20 cellular contexts compared by ENCODE assay signal in genomic region chr4:17635056-17635455, GRCh38. TPM values are rescaled to one million over a fixed set of nuclear protein-coding genes. Genes with fewer than 3 reads are reported as not detected.
A peak's percentile ranks its signal among the peaks of the same experiment; 100 is the strongest.
DNase-seq lines count a peak whose midpoint lies in the region; ATAC-seq and TF ChIP-seq lines count a peak whose summit lies in the region.
"Had no signal": no experiment of that assay in that cellular context is flagged by ENCODE, and none has a peak within 500 bp of the region (broad histone marks: within the 10 kb centered on the region; RNA-seq: fewer than 3 reads in every experiment).

No MANE protein-coding gene starts in this region.

- peaks cover under 1% of the 10 kb centered on the region for H3K79me2 ChIP-seq in osteoblast (ENCODE audit: insufficient read depth, low read length)

- H3K9me3 ChIP-seq in T-helper 17 cell (ENCODE audit: control insufficient read depth, low read length, poor library complexity, severe bottlenecking) (no peaks in the 10 kb centered on the region), osteoblast (ENCODE audit: low read depth, low read length) (no peaks in the 10 kb centered on the region)
- no peaks in the 10 kb centered on the region for H3K9me3 ChIP-seq in CD8-positive, alpha-beta T cell (ENCODE audit: low read length)

- peak overlapping the region; percentile 28 for H3K27ac Mint-ChIP-seq in activated T-cell treated with anti-CD3 and anti-CD28 coated beads, Interleukin-2, amount 50 U/mL, for 24 hours
- no peak overlapping the region for H3K27ac Mint-ChIP-seq in activated T-cell treated with anti-CD3 and anti-CD28 coated beads, Interleukin-2, amount 50 U/mL, for 72 hours
- peak overlapping the region; percentile 81 for H3K27ac Mint-ChIP-seq in T-helper 17 cell
- H3K27ac Mint-ChIP-seq in CD8-positive, alpha-beta T cell: no peak overlapping the region

- no peak for ATAC-seq in activated T-cell treated with anti-CD3 and anti-CD28 coated beads, Interleukin-2, amount 50 U/mL, for 72 hours (replicated peaks in 1 of 2)
- ATAC-seq in T-helper 17 cell: no peak
- ATAC-seq in CD8-positive, alpha-beta T cell: no peak
- ATAC-seq: GM12878 had no signal

- H3K27me3 ChIP-seq in osteoblast (ENCODE audit: insufficient read depth, low read length): no peaks in the 10 kb centered on the region
- H3K27me3 ChIP-seq in CD8-positive, alpha-beta T cell (ENCODE audit: insufficient read depth, low read length): no peaks in the 10 kb centered on the region

- no peaks in the 10 kb centered on the region for H3K27me3 Mint-ChIP-seq in activated T-cell treated with anti-CD3 and anti-CD28 coated beads, Interleukin-2, amount 50 U/mL, for 24 hours
- no peaks in the 10 kb centered on the region for H3K27me3 Mint-ChIP-seq in activated T-cell treated with anti-CD3 and anti-CD28 coated beads, Interleukin-2, amount 50 U/mL, for 72 hours (ENCODE audit: low read depth)
- no peaks in the 10 kb centered on the region for H3K27me3 Mint-ChIP-seq in T-helper 17 cell
- H3K27me3 Mint-ChIP-seq in CD8-positive, alpha-beta T cell (ENCODE audit: low read depth): no peaks in the 10 kb centered on the region

- no peak for TF ChIP-seq CTCF in osteoblast (IDR thresholded peaks at IDR 0.05; ENCODE audit: extremely low read depth, low read depth, low read length)
- no peak for TF ChIP-seq CTCF in CD8-positive, alpha-beta T cell (IDR thresholded peaks at IDR 0.05)

- H3K4me1 Mint-ChIP-seq in activated T-cell treated with anti-CD3 and anti-CD28 coated beads, Interleukin-2, amount 50 U/mL, for 24 hours (ENCODE audit: low read depth): peaks cover 2% of the 10 kb centered on the region
- H3K4me1 Mint-ChIP-seq in activated T-cell treated with anti-CD3 and anti-CD28 coated beads, Interleukin-2, amount 50 U/mL, for 72 hours (ENCODE audit: low read depth): no peaks in the 10 kb centered on the region
- H3K4me1 Mint-ChIP-seq in T-helper 17 cell: peaks cover 3% of the 10 kb centered on the region
- peaks cover 2% of the 10 kb centered on the region for H3K4me1 Mint-ChIP-seq in CD8-positive, alpha-beta T cell (ENCODE audit: low read depth)

- DNase-seq in activated T-cell treated with anti-CD3 and anti-CD28 coated beads, Interleukin-2, amount 50 U/mL, for 24 hours: no peak
- DNase-seq in activated T-cell treated with anti-CD3 and anti-CD28 coated beads, Interleukin-2, amount 50 U/mL, for 72 hours: no peak
- peak; percentile 63 for DNase-seq in KBM-7
- DNase-seq in T-helper 17 cell: no peak
- peak; percentile 85 for DNase-seq in osteoblast (ENCODE audit: insufficient read length, low spot score, missing footprints)
- no peak for DNase-seq in stimulated activated CD4-positive, alpha-beta T cell treated with anti-CD3 and anti-CD28 coated beads, Interleukin-4, amount 100 ng/mL, for 24 hours
- DNase-seq in hepatic stellate cell (ENCODE audit: low spot score): no peak
- DNase-seq in CD8-positive, alpha-beta T cell: no peak
- DNase-seq: DMS79, IMR-90, NCI-H1092, NCI-H1436, NCI-H1930, NCI-H2227 treated with DMSO at 0.1 percent for 48 hours, NCI-H510A, NCI-H748 treated with DMSO at 0.1 percent for 48 hours, SHP77 treated with DMSO at 0.1 percent for 48 hours had no signal

- peaks cover 42% of the 10 kb centered on the region for H3K36me3 ChIP-seq in osteoblast (ENCODE audit: insufficient read depth, low read length)
- H3K36me3 ChIP-seq in CD8-positive, alpha-beta T cell (ENCODE audit: insufficient read depth, low read length): peaks cover 8% of the 10 kb centered on the region

- no peak overlapping the region for H3K4me3 ChIP-seq in osteoblast (ENCODE audit: insufficient read depth, low read length)
- H3K4me3 ChIP-seq in CD8-positive, alpha-beta T cell (ENCODE audit: low read depth, low read length): no peak overlapping the region
- H3K4me3 ChIP-seq: GM12878 had no signal

- POLR2A ChIA-PET in CD8-positive, alpha-beta T cell (lab: Charles Lee): no interaction called here

- H3K4me1 ChIP-seq in osteoblast (ENCODE audit: insufficient read depth, low read length): no peaks in the 10 kb centered on the region
- H3K4me1 ChIP-seq in CD8-positive, alpha-beta T cell (ENCODE audit: insufficient read depth, low read length): no peaks in the 10 kb centered on the region

- no peak overlapping the region for H2AFZ ChIP-seq in osteoblast (ENCODE audit: low read length)

- H3K36me3 Mint-ChIP-seq in activated T-cell treated with anti-CD3 and anti-CD28 coated beads, Interleukin-2, amount 50 U/mL, for 24 hours (ENCODE audit: low read depth): peaks cover 91% of the 10 kb centered on the region
- peaks cover 2 to 7% of the 10 kb centered on the region in 2 donors for H3K36me3 Mint-ChIP-seq in activated T-cell treated with anti-CD3 and anti-CD28 coated beads, Interleukin-2, amount 50 U/mL, for 72 hours (ENCODE audit: insufficient read depth in 2 of 2)
- H3K36me3 Mint-ChIP-seq in T-helper 17 cell (ENCODE audit: low read depth): peaks cover 2% of the 10 kb centered on the region
- H3K36me3 Mint-ChIP-seq in CD8-positive, alpha-beta T cell: peaks cover 47% of the 10 kb centered on the region

- peaks cover 8% of the 10 kb centered on the region for H4K20me1 ChIP-seq in osteoblast (ENCODE audit: insufficient read depth, low read length)

- H3K27ac ChIP-seq in osteoblast (ENCODE audit: low read depth, low read length): no peak overlapping the region
- H3K27ac ChIP-seq in CD8-positive, alpha-beta T cell (ENCODE audit: low read depth, low read length): no peak overlapping the region
- H3K27ac ChIP-seq: C4-2B, RWPE1 had no signal

- no peaks in the 10 kb centered on the region for H3K9me3 Mint-ChIP-seq in activated T-cell treated with anti-CD3 and anti-CD28 coated beads, Interleukin-2, amount 50 U/mL, for 24 hours
- no peaks in the 10 kb centered on the region for H3K9me3 Mint-ChIP-seq in activated T-cell treated with anti-CD3 and anti-CD28 coated beads, Interleukin-2, amount 50 U/mL, for 72 hours
- no peaks in the 10 kb centered on the region for H3K9me3 Mint-ChIP-seq in CD8-positive, alpha-beta T cell

- no peak overlapping the region for H3K4me2 ChIP-seq in osteoblast (ENCODE audit: insufficient read depth, low read length)

- in situ Hi-C loops in KBM-7 (cut with MboI; ENCODE audit: low pct_unique_long_range_greater_than_20kb, low sequenced_read_pairs): no loop called here

- H3K4me3 Mint-ChIP-seq in activated T-cell treated with anti-CD3 and anti-CD28 coated beads, Interleukin-2, amount 50 U/mL, for 24 hours: no peak overlapping the region
- no peak overlapping the region for H3K4me3 Mint-ChIP-seq in activated T-cell treated with anti-CD3 and anti-CD28 coated beads, Interleukin-2, amount 50 U/mL, for 72 hours
- no peak overlapping the region for H3K4me3 Mint-ChIP-seq in T-helper 17 cell
- no peak overlapping the region for H3K4me3 Mint-ChIP-seq in CD8-positive, alpha-beta T cell

- CTCF ChIA-PET in CD8-positive, alpha-beta T cell (lab: Charles Lee): interaction anchor here (2.5 to 4.0 kb wide), 2 partner anchors 22 to 87 kb away, joined by 10 to 45 read pairs; no protein-coding TSS in a partner anchor

- intact Hi-C loops in CD8-positive, alpha-beta T cell (cut with DNase I, micrococcal nuclease): loop anchor here (2.0 to 5.0 kb wide), 3 partner anchors 20 to 957 kb away; partner anchors contain the start of gene MED28 (in 1 of the 2)

RNA-seq across cellular contexts. Expression of gene MED28, which starts 20.6 kb away (rescaled TPM):
- total RNA-seq in activated T-cell treated with anti-CD3 and anti-CD28 coated beads, Interleukin-2, amount 50 U/mL, for 72 hours: 10 to 100 TPM; 38.6 to 44.5 TPM
- total RNA-seq in T-helper 17 cell (10 to 100 TPM; 40.8 to 55.5 TPM), osteoblast (10.9 and 13.3 TPM in 2 replicates)
- 10 to 100 TPM; 60.0 to 64.8 TPM for total RNA-seq in CD8-positive, alpha-beta T cell

RNA-seq across cellular contexts. Expression of gene LAP3, which starts 58.1 kb away (rescaled TPM):
- 10 to 100 TPM; 72.5 to 97.7 TPM for total RNA-seq in activated T-cell treated with anti-CD3 and anti-CD28 coated beads, Interleukin-2, amount 50 U/mL, for 72 hours
- total RNA-seq in T-helper 17 cell (10 to 100 TPM; 49.6 to 63.5 TPM), osteoblast (128 and 137 TPM in 2 replicates)
- total RNA-seq in CD8-positive, alpha-beta T cell: 10 to 100 TPM; 60.1 to 60.2 TPM

Comparison
In these comparisons a context has a peak if more than half of its experiments do, and no peak if none do; other contexts are left out.
1. H3K27ac Mint-ChIP-seq: peak in activated T-cell treated with anti-CD3 and anti-CD28 coated beads, Interleukin-2, amount 50 U/mL, for 24 hours (single experiment) and T-helper 17 cell (single experiment); none in activated T-cell treated with anti-CD3 and anti-CD28 coated beads, Interleukin-2, amount 50 U/mL, for 72 hours (single experiment) and CD8-positive, alpha-beta T cell (single experiment).
2. DNase-seq: peak in KBM-7 (single experiment) and osteoblast (single experiment); none in activated T-cell treated with anti-CD3 and anti-CD28 coated beads, Interleukin-2, amount 50 U/mL, for 24 hours (single experiment), activated T-cell treated with anti-CD3 and anti-CD28 coated beads, Interleukin-2, amount 50 U/mL, for 72 hours (0 of 2), T-helper 17 cell (0 of 3), stimulated activated CD4-positive, alpha-beta T cell treated with anti-CD3 and anti-CD28 coated beads, Interleukin-4, amount 100 ng/mL, for 24 hours (single experiment), hepatic stellate cell (single experiment) and CD8-positive, alpha-beta T cell (0 of 7).